14 cellular contexts compared by ENCODE assay signal in the genomic region with DNA sequence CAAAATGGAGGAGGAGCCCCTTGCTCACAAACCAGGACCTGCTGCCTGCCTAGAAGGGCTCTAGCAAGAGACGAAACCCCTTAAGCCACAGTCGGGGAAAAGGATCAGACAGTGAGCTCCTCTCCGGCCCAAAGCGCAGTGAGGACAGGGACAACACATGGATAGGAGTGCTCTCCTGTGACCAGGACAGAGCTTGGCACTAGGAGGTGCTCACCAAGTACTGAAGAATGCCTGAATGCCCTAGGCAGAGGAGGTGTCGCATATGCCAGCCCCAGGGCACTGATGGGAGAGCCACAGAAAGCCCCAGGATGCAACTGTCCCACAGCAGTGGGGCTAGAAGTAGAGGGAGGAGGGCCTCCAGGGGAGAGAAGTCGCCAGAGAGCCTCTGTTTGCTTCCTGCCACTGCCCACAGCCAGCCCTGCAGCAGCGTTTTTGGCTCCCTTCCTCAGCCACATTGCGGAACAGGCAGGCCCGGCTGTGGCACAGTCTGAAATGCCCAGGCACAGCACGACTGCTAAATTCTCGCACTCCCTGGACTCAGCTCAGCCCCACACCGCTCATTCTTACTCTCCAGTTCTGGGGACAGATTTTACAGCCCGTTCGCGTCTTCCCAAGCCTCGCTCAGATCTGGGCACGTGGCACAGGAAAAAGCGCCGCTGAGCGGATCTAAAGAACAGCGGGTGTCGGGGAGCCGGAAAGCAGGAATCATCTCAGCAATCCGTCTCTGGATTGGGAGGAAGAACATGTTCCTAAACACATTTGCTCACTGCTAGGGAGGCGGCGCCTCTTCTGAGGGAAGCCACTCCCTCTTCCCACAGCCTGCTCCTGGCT.
A peak's percentile ranks its signal among the peaks of the same experiment; 100 is the strongest.
DNase-seq lines count a peak whose midpoint lies in the region; ATAC-seq, FAIRE-seq and TF ChIP-seq lines count a peak whose summit lies in the region.
"Had no signal": no experiment of that assay in that cellular context is flagged by ENCODE, and none has a peak within 500 bp of the region (broad histone marks: within the 10 kb centered on the region; RNA-seq: fewer than 3 reads in every experiment).

No MANE protein-coding gene starts in this region.

- peaks cover 33% of the 10 kb centered on the region for H3K4me1 Mint-ChIP-seq in CD14-positive monocyte
- H3K4me1 Mint-ChIP-seq in Caco-2 (ENCODE audit: low read depth, unreplicated experiment) = no peaks in the 10 kb centered on the region
- H3K4me1 Mint-ChIP-seq: activated CD4-positive, alpha-beta T cell treated with anti-CD3 and anti-CD28 coated beads, Interleukin-2, amount 10 ng/mL, durations not matched to agents 7 days and 5 days; stimulated activated effector memory CD8-positive, alpha-beta T cell treated with anti-CD3 and anti-CD28 coated beads, Interleukin-12 subunit alpha, Interleukin-12 subunit beta, amount 100 ng/mL, for 72 hours had no signal

- no CpG with 5 or more reads among the region's 26 CpGs for WGBS in trophoblast cell (ENCODE audit: extremely low coverage, insufficient coverage, insufficient read length)
- 76 to 82% (median 79%) methylated on average over 26 of the region's 26 CpGs for WGBS in small intestine, 3 donors

- peak overlapping the region; percentile 7 to 88 (median 68) for H3K27ac Mint-ChIP-seq in CD14-positive monocyte
- no peak overlapping the region for H3K27ac Mint-ChIP-seq in Caco-2 (ENCODE audit: unreplicated experiment)
- H3K27ac Mint-ChIP-seq: activated CD4-positive, alpha-beta T cell treated with anti-CD3 and anti-CD28 coated beads, Interleukin-2, amount 10 ng/mL, durations not matched to agents 7 days and 5 days; CD8-positive, alpha-beta T cell; stimulated activated effector memory CD8-positive, alpha-beta T cell treated with anti-CD3 and anti-CD28 coated beads, Interleukin-12 subunit alpha, Interleukin-12 subunit beta, amount 100 ng/mL, for 72 hours had no signal

- ATAC-seq in Panc1 (peak; percentile 21), HG03521 (IDR thresholded peaks at IDR 0.05; ENCODE audit: unreplicated experiment) (no peak)
- ATAC-seq: CD8-positive, alpha-beta T cell; stimulated activated effector memory CD8-positive, alpha-beta T cell treated with anti-CD3 and anti-CD28 coated beads, Interleukin-12 subunit alpha, Interleukin-12 subunit beta, amount 100 ng/mL, for 72 hours had no signal

- H3K27me3 Mint-ChIP-seq in CD14-positive monocyte (ENCODE audit: low read depth in 3 of 3) (peaks cover 0 to 3% (median 1%) of the 10 kb centered on the region in 3 donors), Caco-2 (ENCODE audit: insufficient read depth, unreplicated experiment) (peaks cover 23% of the 10 kb centered on the region)

- H4K12ac ChIP-seq in trophoblast cell (ENCODE audit: low read depth, low read length) = no peak overlapping the region

- no peak overlapping the region for H2BK120ac ChIP-seq in trophoblast cell (ENCODE audit: insufficient read depth, low read length, poor library complexity)

- intact Hi-C loops in CD14-positive monocyte (cut with micrococcal nuclease) = no loop called here
- intact Hi-C loops in Panc1 (cut with micrococcal nuclease; ENCODE audit: unreplicated experiment) = no loop called here
- intact Hi-C loops in head of caudate nucleus (cut with DNase I) = no loop called here
- intact Hi-C loops in Caco-2 (cut with micrococcal nuclease; ENCODE audit: unreplicated experiment) = no loop called here

- no peaks in the 10 kb centered on the region for H3K79me1 ChIP-seq in trophoblast cell (ENCODE audit: low read length)

- H3K4me3 Mint-ChIP-seq in CD14-positive monocyte = peak overlapping the region; percentile 55 to 87
- no peak overlapping the region for H3K4me3 Mint-ChIP-seq in Caco-2 (ENCODE audit: unreplicated experiment)
- H3K4me3 Mint-ChIP-seq: activated CD4-positive, alpha-beta T cell treated with anti-CD3 and anti-CD28 coated beads, Interleukin-2, amount 10 ng/mL, durations not matched to agents 7 days and 5 days; CD8-positive, alpha-beta T cell; stimulated activated effector memory CD8-positive, alpha-beta T cell treated with anti-CD3 and anti-CD28 coated beads, Interleukin-12 subunit alpha, Interleukin-12 subunit beta, amount 100 ng/mL, for 72 hours had no signal

- H3K36me3 Mint-ChIP-seq in CD14-positive monocyte = no peaks in the 10 kb centered on the region
- H3K36me3 Mint-ChIP-seq in Caco-2 (ENCODE audit: insufficient read depth, unreplicated experiment) = no peaks in the 10 kb centered on the region
- H3K36me3 Mint-ChIP-seq: CD8-positive, alpha-beta T cell; stimulated activated effector memory CD8-positive, alpha-beta T cell treated with anti-CD3 and anti-CD28 coated beads, Interleukin-12 subunit alpha, Interleukin-12 subunit beta, amount 100 ng/mL, for 72 hours had no signal

- FAIRE-seq in small intestine (lab: Jason Lieb, UNC) = no peak

- H3K27ac ChIP-seq in Panc1 (ENCODE audit: low read length) (no peak overlapping the region), trophoblast cell (ENCODE audit: low read depth, low read length) (no peak overlapping the region), small intestine (ENCODE audit: low read depth in 1 of 2, low read length in 1 of 2) (no peak overlapping the region)

- H4K91ac ChIP-seq in trophoblast cell (ENCODE audit: low read depth, low read length) = no peak overlapping the region

- H2AFZ ChIP-seq in trophoblast cell (ENCODE audit: insufficient read depth, low read length, poor library complexity) = no peak overlapping the region

- no peak overlapping the region for H4K8ac ChIP-seq in trophoblast cell (ENCODE audit: low read depth, low read length)

- H3K79me2 ChIP-seq in trophoblast cell (ENCODE audit: control insufficient read depth, insufficient read depth, low read length, poor library complexity) = no peaks in the 10 kb centered on the region

- DNase-seq in CD14-positive monocyte (ENCODE audit: low spot score) = peak; percentile 54
- DNase-seq in Panc1 (ENCODE audit: low read depth, low spot score) = no peak
- DNase-seq in head of caudate nucleus = peak; percentile 27 to 87 (median 64)
- DNase-seq in trophoblast cell = no peak
- no peak for DNase-seq in small intestine
- no peak for DNase-seq in Caco-2
- DNase-seq in NCI-H2196 (lab: John Stamatoyannopoulos, UW; ENCODE audit: unreplicated experiment) = no peak
- DNase-seq: activated CD4-positive, alpha-beta T cell treated with anti-CD3 and anti-CD28 coated beads, Interleukin-2, amount 10 ng/mL, durations not matched to agents 7 days and 5 days; activated effector memory CD4-positive, alpha-beta T cell treated with anti-CD3 and anti-CD28 coated beads, Interleukin-2, amount 50 U/mL, for 16 hours; CD8-positive, alpha-beta T cell; NCI-H2029 treated with DMSO at 0.1 percent for 48 hours had no signal

- no peak overlapping the region for H3K18ac ChIP-seq in trophoblast cell (ENCODE audit: low read length)

- H3K9me3 ChIP-seq in Panc1 (ENCODE audit: control insufficient read depth, insufficient read depth, low read depth, low read length) = no peaks in the 10 kb centered on the region
- no peaks in the 10 kb centered on the region for H3K9me3 ChIP-seq in trophoblast cell (ENCODE audit: insufficient read depth, low read depth, low read length)
- H3K9me3 ChIP-seq in small intestine (ENCODE audit: control insufficient read depth, low read depth) = no peaks in the 10 kb centered on the region
- no peaks in the 10 kb centered on the region for H3K9me3 ChIP-seq in Caco-2
- H3K9me3 ChIP-seq: HAP-1 had no signal

- no peaks in the 10 kb centered on the region for H3K4me1 ChIP-seq in Panc1 (ENCODE audit: control insufficient read depth, insufficient read depth, low read length)
- H3K4me1 ChIP-seq in trophoblast cell (ENCODE audit: control insufficient read depth in 1 of 2, insufficient read depth in 2 of 2, low read length in 2 of 2) = no peaks in the 10 kb centered on the region
- no peaks in the 10 kb centered on the region for H3K4me1 ChIP-seq in small intestine (ENCODE audit: control insufficient read depth in 2 of 2, insufficient read depth in 1 of 2, low read depth in 1 of 2, low read length in 1 of 2)
- H3K4me1 ChIP-seq in Caco-2 = no peaks in the 10 kb centered on the region
- H3K4me1 ChIP-seq: HAP-1 had no signal

- H3K4me2 ChIP-seq in trophoblast cell (ENCODE audit: low read length) = no peak overlapping the region

- no peaks in the 10 kb centered on the region for H3K36me3 ChIP-seq in Panc1 (ENCODE audit: control insufficient read depth, insufficient read depth, low read length)
- no peaks in the 10 kb centered on the region for H3K36me3 ChIP-seq in trophoblast cell (ENCODE audit: control insufficient read depth in 1 of 2, insufficient read depth in 2 of 2, low read length in 2 of 2)
- H3K36me3 ChIP-seq in small intestine (ENCODE audit: control insufficient read depth in 2 of 2, insufficient read depth in 2 of 2, low read length in 2 of 2) = no peaks in the 10 kb centered on the region
- no peaks in the 10 kb centered on the region for H3K36me3 ChIP-seq in Caco-2 (ENCODE audit: control insufficient read depth, insufficient read depth, low read length)
- H3K36me3 ChIP-seq: HAP-1 had no signal

- H3K23ac ChIP-seq in trophoblast cell (ENCODE audit: low read length) = no peak overlapping the region

- no peak overlapping the region for H2BK5ac ChIP-seq in trophoblast cell (ENCODE audit: low read depth, low read length, poor library complexity)

- CTCF ChIA-PET in Panc1 (lab: Charles Lee) (no interaction called here), Caco-2 (lab: Charles Lee) (no interaction called here)

- H3K9me3 Mint-ChIP-seq in CD14-positive monocyte (peaks cover 0 to 3% (median 0%) of the 10 kb centered on the region in 7 donors), Caco-2 (ENCODE audit: unreplicated experiment) (no peaks in the 10 kb centered on the region)
- H3K9me3 Mint-ChIP-seq: activated CD4-positive, alpha-beta T cell treated with anti-CD3 and anti-CD28 coated beads, Interleukin-2, amount 10 ng/mL, durations not matched to agents 7 days and 5 days; CD8-positive, alpha-beta T cell had no signal

- POLR2A ChIA-PET in Panc1 (lab: Charles Lee) (no interaction called here), Caco-2 (lab: Charles Lee) (no interaction called here)

- H2AK5ac ChIP-seq in trophoblast cell (ENCODE audit: low read length) = no peak overlapping the region

- no peak overlapping the region for H3K9ac ChIP-seq in trophoblast cell (ENCODE audit: low read length)

- TF ChIP-seq CTCF in CD14-positive monocyte (IDR thresholded peaks at IDR 0.05) (no peak), Panc1 (IDR thresholded peaks at IDR 0.05) (no peak), Caco-2 (IDR thresholded peaks at IDR 0.05; ENCODE audit: insufficient read depth in 1 of 2, low read depth in 1 of 2, low read length in 1 of 2, severe bottlenecking in 1 of 2, unreplicated experiment in 1 of 2) (no peak)

- H3K27me3 ChIP-seq in Panc1 (ENCODE audit: control insufficient read depth, insufficient read depth, low read length) (0 out of 2 replicates have a peak, but pooled peaks cover 2% of the 10 kb centered on the region), trophoblast cell (ENCODE audit: insufficient read depth, low read length) (no peaks in the 10 kb centered on the region), small intestine (ENCODE audit: control insufficient read depth in 2 of 2, insufficient read depth in 2 of 2, low read length in 2 of 2) (no peaks in the 10 kb centered on the region), Caco-2 (replicated peaks; ENCODE audit: control insufficient read depth, insufficient read depth, low read length) (no peaks in the 10 kb centered on the region)

- no peak overlapping the region for H3K4ac ChIP-seq in trophoblast cell (ENCODE audit: low read depth, low read length)

- BruUV-seq in Panc1 (replicated peaks; lab: Mats Ljungman, UMichigan) (no TSS peak), Caco-2 (replicated peaks; lab: Mats Ljungman, UMichigan) (no TSS peak)

- H3K4me3 ChIP-seq in Panc1 (ENCODE audit: low read depth in 2 of 2, low read length in 2 of 2) (no peak overlapping the region), trophoblast cell (ENCODE audit: low read depth, low read length) (no peak overlapping the region), small intestine (ENCODE audit: low read depth in 1 of 2, low read length in 2 of 2) (no peak overlapping the region), Caco-2 (ENCODE audit: low read depth, low read length) (no peak overlapping the region)
- H3K4me3 ChIP-seq: HAP-1 had no signal

- in situ Hi-C loops in Panc1 (cut with HindIII; ENCODE audit: low pct_unique_long_range_greater_than_20kb, low sequenced_read_pairs) = no loop called here

- peak overlapping the region; percentile 30 for H3K14ac ChIP-seq in trophoblast cell (ENCODE audit: low read length)

- H2BK12ac ChIP-seq in trophoblast cell (ENCODE audit: low read length) = no peak overlapping the region

Comparison
In these comparisons a context has a peak if more than half of its experiments do, and no peak if none do; other contexts are left out.
1. DNase-seq: peak in CD14-positive monocyte (single experiment) and head of caudate nucleus (42 of 42); none in Panc1 (single experiment), trophoblast cell (0 of 2), small intestine (single experiment), Caco-2 (0 of 2) and NCI-H2196 (single experiment).